In genomic region chr5:83608122-83608521, GRCh38 we compare ENCODE assay signal across 9 cellular contexts.
DNase-seq lines count a peak whose midpoint lies in the region; ATAC-seq and TF ChIP-seq lines count a peak whose summit lies in the region.
"Had no signal": no experiment of that assay in that cellular context is flagged by ENCODE, and none has a peak within 500 bp of the region (broad histone marks: within the 10 kb centered on the region; RNA-seq: fewer than 3 reads in every experiment).

No MANE protein-coding gene starts in this region.

- H3K27ac Mint-ChIP-seq in naive thymus-derived CD4-positive, alpha-beta T cell = no peak overlapping the region
- H3K27ac Mint-ChIP-seq: dendritic cell treated with granulocyte-macrophage colony-stimulating factor and Interleukin-4, amounts not matched to agents 40 ng/mL and 50 ng/mL, for 4 days had no signal

- peak; percentile 15 for DNase-seq in 8988T
- DNase-seq in GM13976 (ENCODE audit: low spot score) = peak; percentile 19
- peak; percentile 9 for DNase-seq in Jurkat, Clone E6-1 (ENCODE audit: low read depth, low spot score)
- peak; percentile 54 for DNase-seq in SK-N-SH
- peak; percentile 29 to 64 for DNase-seq in foreskin fibroblast
- peak in 6 of 10 donors; percentile 17 to 88 (median 40) for DNase-seq in posterior cingulate gyrus
- DNase-seq in naive thymus-derived CD4-positive, alpha-beta T cell = no peak

- no peaks in the 10 kb centered on the region for H3K9me2 ChIP-seq in SK-N-SH

- no peak overlapping the region for H3K27ac ChIP-seq in SK-N-SH (ENCODE audit: low read depth in 2 of 2, low read length in 1 of 2)
- H3K27ac ChIP-seq in naive thymus-derived CD4-positive, alpha-beta T cell (ENCODE audit: low read depth, low read length) = no peak overlapping the region

- no peaks in the 10 kb centered on the region for H3K4me1 Mint-ChIP-seq in naive thymus-derived CD4-positive, alpha-beta T cell

- intact Hi-C loops in posterior cingulate gyrus (cut with DNase I) = no loop called here
- intact Hi-C loops in naive thymus-derived CD4-positive, alpha-beta T cell (cut with micrococcal nuclease) = no loop called here

- H3K36me3 Mint-ChIP-seq in naive thymus-derived CD4-positive, alpha-beta T cell = no peaks in the 10 kb centered on the region

- no peak overlapping the region for H3K4me2 ChIP-seq in SK-N-SH

- no peaks in the 10 kb centered on the region; the same call in 1 of the 2 replicates for H3K27me3 ChIP-seq in SK-N-SH (ENCODE audit: insufficient read depth)
- H3K27me3 ChIP-seq in naive thymus-derived CD4-positive, alpha-beta T cell (ENCODE audit: control insufficient read depth in 2 of 2, insufficient read depth in 2 of 2, low read length in 2 of 2) = no peaks in the 10 kb centered on the region

- H3K4me1 ChIP-seq in SK-N-SH (ENCODE audit: control insufficient read depth in 1 of 2, insufficient read depth in 2 of 2, low read depth in 1 of 2, low read length in 1 of 2) = no peaks in the 10 kb centered on the region
- H3K4me1 ChIP-seq in naive thymus-derived CD4-positive, alpha-beta T cell (ENCODE audit: control insufficient read depth in 2 of 2, insufficient read depth in 2 of 2, low read length in 2 of 2) = no peaks in the 10 kb centered on the region

- H3K9me3 Mint-ChIP-seq in naive thymus-derived CD4-positive, alpha-beta T cell = peaks cover 0 to 4% (median 0%) of the 10 kb centered on the region in 11 donors
- H3K9me3 Mint-ChIP-seq: dendritic cell treated with granulocyte-macrophage colony-stimulating factor and Interleukin-4, amounts not matched to agents 40 ng/mL and 50 ng/mL, for 4 days had no signal

- WGBS in SK-N-SH (ENCODE audit: low lambda C conversion rate) = 18% methylated on average over 3 of the region's 3 CpGs

- H4K20me1 ChIP-seq in SK-N-SH (ENCODE audit: insufficient read depth) = no peaks in the 10 kb centered on the region

- no peak overlapping the region for H2AFZ ChIP-seq in SK-N-SH (ENCODE audit: low read depth)

- peak; percentile 67 for TF ChIP-seq RAD21 in SK-N-SH (IDR thresholded peaks at IDR 0.05; ENCODE audit: low read length)

- H3K9ac ChIP-seq in SK-N-SH = no peak overlapping the region

- H3K79me2 ChIP-seq in SK-N-SH (ENCODE audit: insufficient read depth) = no peaks in the 10 kb centered on the region

- H3K27me3 Mint-ChIP-seq in naive thymus-derived CD4-positive, alpha-beta T cell = peaks cover 0 to 20% (median 9%) of the 10 kb centered on the region in 5 donors
- H3K27me3 Mint-ChIP-seq: dendritic cell treated with granulocyte-macrophage colony-stimulating factor and Interleukin-4, amounts not matched to agents 40 ng/mL and 50 ng/mL, for 4 days had no signal

- H3F3A ChIP-seq in SK-N-SH (replicated peaks; ENCODE audit: insufficient read depth) = no peaks in the 10 kb centered on the region

- H3K9me3 ChIP-seq in SK-N-SH = no peaks in the 10 kb centered on the region
- H3K9me3 ChIP-seq in naive thymus-derived CD4-positive, alpha-beta T cell (ENCODE audit: control insufficient read depth in 2 of 3, low read length in 3 of 3) = no peaks in the 10 kb centered on the region

- H3K36me3 ChIP-seq in SK-N-SH (replicated peaks in 1 of 2; ENCODE audit: control insufficient read depth in 1 of 2, insufficient read depth in 2 of 2, low read length in 1 of 2) = no peaks in the 10 kb centered on the region
- no peaks in the 10 kb centered on the region for H3K36me3 ChIP-seq in naive thymus-derived CD4-positive, alpha-beta T cell (ENCODE audit: control insufficient read depth in 2 of 3, insufficient read depth in 3 of 3, low read length in 3 of 3)

- peak; percentile 15 for TF ChIP-seq CTCF in GM13976 (IDR thresholded peaks at IDR 0.05; ENCODE audit: borderline replicate concordance, control extremely low read depth, extremely low read depth, insufficient read depth, missing control alignments)
- peak; percentile 53 for TF ChIP-seq CTCF in SK-N-SH (IDR thresholded peaks at IDR 0.05)
- TF ChIP-seq CTCF in foreskin fibroblast (IDR thresholded peaks at IDR 0.05; ENCODE audit: low read depth, low read length) = peak; percentile 64

- POLR2A ChIA-PET in SK-N-SH (lab: Yijun Ruan, JAX) = no interaction called here
- POLR2A ChIA-PET in naive thymus-derived CD4-positive, alpha-beta T cell (lab: Charles Lee) = no interaction called here

- no peak for ATAC-seq in GM19463 (IDR thresholded peaks at IDR 0.05; ENCODE audit: unreplicated experiment)
- no peak for ATAC-seq in naive thymus-derived CD4-positive, alpha-beta T cell

- H3K4me3 ChIP-seq in Jurkat, Clone E6-1 (ENCODE audit: low read length) = no peak overlapping the region
- H3K4me3 ChIP-seq in SK-N-SH (ENCODE audit: low read depth in 2 of 2, low read length in 1 of 2) (no peak overlapping the region; a peak in 1 of 4 replicates), foreskin fibroblast (ENCODE audit: low read depth in 1 of 2, low read length in 2 of 2) (no peak overlapping the region)
- H3K4me3 ChIP-seq in naive thymus-derived CD4-positive, alpha-beta T cell (ENCODE audit: low read length) = no peak overlapping the region

- H3K4me3 Mint-ChIP-seq in naive thymus-derived CD4-positive, alpha-beta T cell = no peak overlapping the region
- H3K4me3 Mint-ChIP-seq: dendritic cell treated with granulocyte-macrophage colony-stimulating factor and Interleukin-4, amounts not matched to agents 40 ng/mL and 50 ng/mL, for 4 days had no signal

- in situ Hi-C loops in GM13976 (cut with MboI; ENCODE audit: low sequenced_read_pairs, unreplicated experiment) = no loop called here

- CTCF ChIA-PET in SK-N-SH (lab: Yijun Ruan, JAX) = interaction anchor here (0.6 to 2.6 kb wide), 22 partner anchors 8 to 1296 kb away, joined by 3 to 14 read pairs (median 4); no protein-coding TSS in a partner anchor
- CTCF ChIA-PET in naive thymus-derived CD4-positive, alpha-beta T cell (lab: Charles Lee) = no interaction called here

- TF ChIP-seq EP300 in SK-N-SH (IDR thresholded peaks at IDR 0.05; ENCODE audit: borderline replicate concordance in 1 of 2, low read depth in 1 of 2, low read length in 1 of 2) = no peak

TF ChIP-seq in SK-N-SH, 30 proteins besides CTCF, POLR2A, EP300 and RAD21:
- peak; percentile 47 for TF ChIP-seq SMC3 (IDR thresholded peaks at IDR 0.05; ENCODE audit: low read depth, low read length)
- no peak for TF ChIP-seq EZH2phosphoT487 (IDR thresholded peaks at IDR 0.05; ENCODE audit: borderline replicate concordance, low read depth)
- no peak for TF ChIP-seq IRF3 (IDR thresholded peaks at IDR 0.05; ENCODE audit: low read depth, low read length)
- TF ChIP-seq FOSL2 (IDR thresholded peaks at IDR 0.05; ENCODE audit: borderline replicate concordance, low read depth) = no peak
TF ChIP-seq in SK-N-SH: peak in this region for 1.

Comparison
In these comparisons a context has a peak if more than half of its experiments do, and no peak if none do; other contexts are left out.
1. DNase-seq: peak in 8988T (single experiment), GM13976 (single experiment), Jurkat, Clone E6-1 (single experiment), SK-N-SH (single experiment), foreskin fibroblast (2 of 2) and posterior cingulate gyrus (6 of 10); none in naive thymus-derived CD4-positive, alpha-beta T cell (0 of 9).
2. Peak in every context shown above with its lines, with median percentiles within 50 percentile points of each other: CTCF ChIP-seq.